Comparison of ENCODE assay signal across 11 cellular contexts in genomic region chr3:52041118-52041847, GRCh38. TPM values are rescaled to one million over a fixed set of nuclear protein-coding genes. Genes with fewer than 3 reads are reported as not detected.
DNase-seq lines count a peak whose midpoint lies in the region; ATAC-seq, FAIRE-seq and TF ChIP-seq lines count a peak whose summit lies in the region.
"Had no signal": no experiment of that assay in that cellular context is flagged by ENCODE, and none has a peak within 500 bp of the region (broad histone marks: within the 10 kb centered on the region; RNA-seq: fewer than 3 reads in every experiment).

No MANE protein-coding gene starts in this region.

- H3K9me3 ChIP-seq in H1 (ENCODE audit: insufficient read depth in 2 of 2, low read depth in 1 of 2, low read length in 1 of 2): no peaks in the 10 kb centered on the region
- H3K9me3 ChIP-seq in mucosa of descending colon: no peaks in the 10 kb centered on the region

- no peaks in the 10 kb centered on the region for H3K79me1 ChIP-seq in H1 (ENCODE audit: low read depth, low read length)

- no peak overlapping the region; the same call in 1 of the 2 replicates for H2BK5ac ChIP-seq in H1 (ENCODE audit: low read depth, low read length)

- no peaks in the 10 kb centered on the region for H3K23me2 ChIP-seq in H1 (ENCODE audit: low read depth, low read length)

- no peak overlapping the region for H3K4ac ChIP-seq in H1 (replicated peaks; ENCODE audit: insufficient read length, low read depth, low read length)

- H3K4me2 ChIP-seq in H1 (ENCODE audit: insufficient read depth in 1 of 2, low read depth in 2 of 2, low read length in 2 of 2): no peak overlapping the region
- H3K4me2 ChIP-seq: KMS-11 had no signal

- no peak overlapping the region for H3K4me3 ChIP-seq in BJ (ENCODE audit: low read depth, low read length)
- no peak overlapping the region for H3K4me3 ChIP-seq in H1 (ENCODE audit: extremely low read depth in 1 of 4, insufficient read depth in 2 of 4, low read depth in 3 of 4, low read length in 4 of 4)
- no peak overlapping the region for H3K4me3 ChIP-seq in mucosa of descending colon
- H3K4me3 ChIP-seq: lung had no signal

- H3K79me2 ChIP-seq in H1 (ENCODE audit: control insufficient read depth in 1 of 2, insufficient read depth in 2 of 2, low read length in 2 of 2): no peaks in the 10 kb centered on the region

- H4K5ac ChIP-seq in H1 (ENCODE audit: insufficient read length, low read depth, low read length): no peak overlapping the region

- 81% methylated on average over 11 of the region's 11 CpGs; no CpG with 5 or more reads in 1 of the 2 experiments for WGBS in H1 (ENCODE audit: extremely low coverage in 1 of 2, insufficient coverage in 1 of 2, insufficient read length in 1 of 2, insufficient replicate concordance in 2 of 2, low coverage in 1 of 2, low lambda C conversion rate in 2 of 2, missing lambda C conversion rate in 1 of 2), 2 experiments

- no peak overlapping the region for H2AFZ ChIP-seq in H1 (ENCODE audit: low read length)

- H4K20me1 ChIP-seq in H1 (replicated peaks in 1 of 2; ENCODE audit: control insufficient read depth in 1 of 2, insufficient read depth in 2 of 2, low read length in 2 of 2): no peaks in the 10 kb centered on the region

- H3K23ac ChIP-seq in H1 (ENCODE audit: insufficient read length): no peak overlapping the region

- H2AK5ac ChIP-seq in H1 (ENCODE audit: low read depth, low read length): no peak overlapping the region

- POLR2A ChIA-PET in BJ (lab: Charles Lee): no interaction called here
- POLR2A ChIA-PET in H1 (lab: Charles Lee; ENCODE audit: partially characterized antibody): interaction anchor here (0.6 to 2.1 kb wide), 8 partner anchors 10 to 171 kb away, joined by 3 to 8 read pairs (median 4); partner anchors contain the start of gene RPL29

- H3K56ac ChIP-seq in H1 (replicated peaks; ENCODE audit: insufficient read length, low read depth, low read length): no peak overlapping the region

- CTCF ChIA-PET in BJ (lab: Yijun Ruan, JAX) (interaction anchor here (0.8 to 2.4 kb wide), 8 partner anchors 9 to 82 kb away, joined by 3 to 11 read pairs (median 4); no protein-coding TSS in a partner anchor), H1 (lab: Charles Lee; ENCODE audit: partially characterized antibody) (interaction anchor here (0.6 to 33.0 kb wide), 16 partner anchors 12 to 555 kb away, joined by 3 to 984 read pairs (median 6); partner anchors contain the start of gene DUSP7)

- H3K36me3 ChIP-seq in BJ (ENCODE audit: control insufficient read depth, insufficient read depth, low read length) (no peaks in the 10 kb centered on the region), H1 (ENCODE audit: control insufficient read depth in 2 of 4, insufficient read depth in 4 of 4, low read length in 3 of 4) (no peaks in the 10 kb centered on the region), mucosa of descending colon (ENCODE audit: low read depth) (no peaks in the 10 kb centered on the region)

- H3K9ac ChIP-seq in H1 (replicated peaks in 1 of 4; ENCODE audit: extremely low read depth in 1 of 4, low read depth in 3 of 4, low read length in 3 of 4): no peak overlapping the region
- H3K9ac ChIP-seq: KMS-11 had no signal

- H3K27me3 ChIP-seq in BJ (ENCODE audit: control insufficient read depth, insufficient read depth, low read length) (no peaks in the 10 kb centered on the region), H1 (replicated peaks in 1 of 4; ENCODE audit: control insufficient read depth in 3 of 4, extremely low read depth in 1 of 4, insufficient read depth in 3 of 4, low read length in 3 of 4) (no peaks in the 10 kb centered on the region)

- TF ChIP-seq POLR2A in H1 (IDR thresholded peaks at IDR 0.05; ENCODE audit: control extremely low read depth in 1 of 2, low read depth in 2 of 2, low read length in 2 of 2): no peak

- H3K4me1 ChIP-seq in H1 (replicated peaks in 1 of 4; ENCODE audit: control insufficient read depth in 3 of 4, insufficient read depth in 4 of 4, low read length in 3 of 4) (peaks cover 0 to 12% (median 4%) of the 10 kb centered on the region in 4 experiments; a peak in 5 of 7 replicates), mucosa of descending colon (ENCODE audit: low read depth) (no peaks in the 10 kb centered on the region)

- no peak for DNase-seq in BJ (ENCODE audit: low read depth)
- peak; percentile 34 for DNase-seq in NCI-H446 treated with DMSO at 0.1 percent for 48 hours (lab: John Stamatoyannopoulos, UW)
- DNase-seq in H1 (ENCODE audit: low read depth in 1 of 2, low spot score in 2 of 2): no peak
- DNase-seq in mucosa of descending colon: no peak
- no peak for DNase-seq in SHP77 treated with DMSO at 0.1 percent for 48 hours (lab: John Stamatoyannopoulos, UW)
- DNase-seq in NCI-H2107 (lab: John Stamatoyannopoulos, UW): no peak
- DNase-seq: HCEC 1CT had no signal

- H2BK12ac ChIP-seq in H1 (ENCODE audit: low read depth, low read length): no peak overlapping the region

- peak; percentile 27 to 39; a peak in 2 of 4 replicates for TF ChIP-seq RAD21 in H1 (IDR thresholded peaks at IDR 0.05 in 1 of 2, conservative IDR thresholded peaks at IDR 0.05 in 1 of 2; ENCODE audit: low read depth in 2 of 2, low read length in 2 of 2)

- ATAC-seq in mucosa of descending colon (peak; percentile 5), HG02884 (IDR thresholded peaks at IDR 0.05; ENCODE audit: unreplicated experiment) (no peak), GM21786 (IDR thresholded peaks at IDR 0.05; ENCODE audit: unreplicated experiment) (no peak)

- FAIRE-seq in H1 (lab: Jason Lieb, UNC): no peak

- intact Hi-C loops in mucosa of descending colon (cut with DNase I, micrococcal nuclease): no loop called here

- no peak overlapping the region for H3K18ac ChIP-seq in H1 (ENCODE audit: extremely low read depth, low read length)

- H3K27ac ChIP-seq in H1 (ENCODE audit: low read depth, low read length): no peak overlapping the region
- H3K27ac ChIP-seq: KMS-11 had no signal

- no peak overlapping the region for H4K8ac ChIP-seq in H1 (ENCODE audit: extremely low read depth, insufficient read depth, low read length)

- H4K91ac ChIP-seq in H1 (replicated peaks; ENCODE audit: insufficient read length, low read length): no peak overlapping the region

- TF ChIP-seq CTCF in BJ (IDR thresholded peaks at IDR 0.05; ENCODE audit: insufficient read depth, low read depth, low read length) (peak; percentile 40; the same call in 1 of the 2 replicates), H1 (IDR thresholded peaks at IDR 0.05; ENCODE audit: control extremely low read depth in 1 of 3, insufficient read depth in 1 of 3, low read depth in 1 of 3, low read length in 3 of 3) (peak in 2 of 3 experiments; percentile 51 to 56; a peak in 3 of 4 replicates), mucosa of descending colon (IDR thresholded peaks at IDR 0.05) (no peak)

- no peak overlapping the region for H3K14ac ChIP-seq in H1 (ENCODE audit: insufficient read length)

- no peak overlapping the region for H2BK20ac ChIP-seq in H1 (ENCODE audit: low read length)

- no peak overlapping the region for H2BK15ac ChIP-seq in H1 (ENCODE audit: low read length)

- TF ChIP-seq EP300 in H1 (IDR thresholded peaks at IDR 0.05; ENCODE audit: borderline replicate concordance in 1 of 2, low read depth in 2 of 2, low read length in 2 of 2): no peak

- no peak overlapping the region for H2BK120ac ChIP-seq in H1 (replicated peaks; ENCODE audit: low read depth, low read length)

TF ChIP-seq in H1, 55 proteins besides CTCF, POLR2A, EP300 and RAD21 (continues in another document):
- TF ChIP-seq EGR1 (IDR thresholded peaks at IDR 0.05; ENCODE audit: borderline replicate concordance, low read depth, low read length) (no peak), GTF2F1 (IDR thresholded peaks at IDR 0.05; ENCODE audit: borderline replicate concordance, low read depth, low read length) (no peak), TCF12 (IDR thresholded peaks at IDR 0.05; ENCODE audit: low read depth, low read length) (no peak)

RNA-seq across cellular contexts. Expression of gene DUSP7, which starts 15.1 kb away (rescaled TPM):
- polyA plus RNA-seq in BJ (2011; rRNA removed): 25.7 and 37.0 TPM in 2 replicates
- polyA minus RNA-seq in BJ (2011; rRNA and poly(A)+ RNA removed): 38.8 and 67.7 TPM in 2 replicates
- total RNA-seq in H1 (2021; fragmentation: NEBNext Ultra II Directional; extraction: Animal tissue kit (Norgen Biotek cat#: 25700)): 19.4 and 20.5 TPM in 2 replicates
- polyA plus RNA-seq in H1 (2011; rRNA removed): 24.9 and 32.1 TPM in 2 replicates
- polyA plus RNA-seq in H1 (2011; cell fraction: cytosol; rRNA removed): 17.8 TPM
- 17.4 TPM for polyA plus RNA-seq in H1 (2011; cell fraction: nucleus; rRNA removed)
- 9.6 to 11.4 TPM (median 11.0 TPM) in 4 replicates for polyA plus RNA-seq in H1 (2012, experiment 1 of 2)
- 11.4 TPM for polyA plus RNA-seq in H1 (2012, experiment 2 of 2)
- 10.2 TPM for polyA plus RNA-seq in H1 (2013, experiment 1 of 2)
- 11.0 TPM for polyA plus RNA-seq in H1 (2013, experiment 2 of 2)
- 19.6 and 30.2 TPM in 2 replicates for polyA minus RNA-seq in H1 (2011; rRNA and poly(A)+ RNA removed)
- polyA minus RNA-seq in H1 (2011; cell fraction: cytosol; rRNA and poly(A)+ RNA removed): 18.8 TPM
- 18.1 TPM for polyA minus RNA-seq in H1 (2011; cell fraction: nucleus; rRNA and poly(A)+ RNA removed)
- total RNA-seq in mucosa of descending colon: 10 to 100 TPM in 1 of 3 donors, 1 to 10 TPM in 2; 6.9 to 12.3 (median 8.0) TPM

RNA-seq across cellular contexts. Expression of gene RPL29, which starts 45.6 kb away (rescaled TPM):
- 1,978 and 2,324 TPM in 2 replicates for polyA plus RNA-seq in BJ (2011; rRNA removed)
- polyA minus RNA-seq in BJ (2011; rRNA and poly(A)+ RNA removed): 601 and 981 TPM in 2 replicates
- 1,467 and 1,476 TPM in 2 replicates for total RNA-seq in H1 (2021; fragmentation: NEBNext Ultra II Directional; extraction: Animal tissue kit (Norgen Biotek cat#: 25700))
- 2,660 and 3,062 TPM in 2 replicates for polyA plus RNA-seq in H1 (2011; rRNA removed)
- polyA plus RNA-seq in H1 (2011; cell fraction: cytosol; rRNA removed): 3,021 TPM
- 1,988 TPM for polyA plus RNA-seq in H1 (2011; cell fraction: nucleus; rRNA removed)
- 2,347 to 2,838 TPM (median 2,522 TPM) in 4 replicates for polyA plus RNA-seq in H1 (2012, experiment 1 of 2)
- polyA plus RNA-seq in H1 (2012, experiment 2 of 2): 3,643 TPM
- 2,053 TPM for polyA plus RNA-seq in H1 (2013, experiment 1 of 2)
- 1,963 TPM for polyA plus RNA-seq in H1 (2013, experiment 2 of 2)
- polyA minus RNA-seq in H1 (2011; rRNA and poly(A)+ RNA removed): 1,098 and 1,191 TPM in 2 replicates
- 1,141 TPM for polyA minus RNA-seq in H1 (2011; cell fraction: cytosol; rRNA and poly(A)+ RNA removed)
- 716 TPM for polyA minus RNA-seq in H1 (2011; cell fraction: nucleus; rRNA and poly(A)+ RNA removed)
- 100 to 1,000 TPM; 782 to 973 (median 946) TPM for total RNA-seq in mucosa of descending colon

RNA-seq across cellular contexts. Expression of gene ACY1, which starts 57.9 kb away (rescaled TPM):
- 31.7 and 55.7 TPM in 2 replicates for polyA plus RNA-seq in BJ (2011; rRNA removed)
- polyA minus RNA-seq in BJ (2011; rRNA and poly(A)+ RNA removed): 35.6 and 69.7 TPM in 2 replicates
- 45.5 and 48.3 TPM in 2 replicates for total RNA-seq in H1 (2021; fragmentation: NEBNext Ultra II Directional; extraction: Animal tissue kit (Norgen Biotek cat#: 25700))
- 113 and 189 TPM in 2 replicates for polyA plus RNA-seq in H1 (2011; rRNA removed)
- 84.0 TPM for polyA plus RNA-seq in H1 (2011; cell fraction: cytosol; rRNA removed)
- polyA plus RNA-seq in H1 (2011; cell fraction: nucleus; rRNA removed): 135 TPM
- polyA plus RNA-seq in H1 (2012, experiment 1 of 2): 34.5 to 75.6 TPM (median 65.5 TPM) in 4 replicates
- polyA plus RNA-seq in H1 (2012, experiment 2 of 2): 75.0 TPM
- polyA plus RNA-seq in H1 (2013, experiment 1 of 2): 33.1 TPM
- polyA plus RNA-seq in H1 (2013, experiment 2 of 2): 31.7 TPM
- 58.7 and 82.2 TPM in 2 replicates for polyA minus RNA-seq in H1 (2011; rRNA and poly(A)+ RNA removed)
- polyA minus RNA-seq in H1 (2011; cell fraction: cytosol; rRNA and poly(A)+ RNA removed): 40.8 TPM
- 47.3 TPM for polyA minus RNA-seq in H1 (2011; cell fraction: nucleus; rRNA and poly(A)+ RNA removed)
- 100 to 1,000 TPM in 2 of 3 donors, 10 to 100 TPM in 1; 79.9 to 180 (median 133) TPM for total RNA-seq in mucosa of descending colon
